In the genomic region with DNA sequence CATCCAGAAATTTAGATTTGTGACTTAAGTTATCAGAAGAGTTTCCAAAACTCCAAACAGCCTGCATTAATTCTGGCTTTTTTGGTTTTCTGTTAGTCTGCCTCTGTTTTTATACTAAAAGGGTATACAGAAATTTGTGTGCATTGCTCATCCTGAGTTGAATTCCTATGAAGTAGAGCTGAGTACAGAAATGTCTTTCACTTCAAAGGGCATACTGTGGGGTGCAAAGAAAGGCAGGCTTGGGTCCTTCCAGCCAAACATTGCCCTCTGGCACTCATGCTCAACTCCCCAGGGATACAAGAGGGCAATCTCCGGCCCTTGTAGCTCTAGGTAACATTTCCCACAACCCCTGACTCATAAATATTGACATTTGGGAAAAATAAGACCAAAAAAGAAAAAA, we compare ENCODE assay signal across 14 cellular contexts. TPM values are rescaled to one million over a fixed set of nuclear protein-coding genes. Genes with fewer than 3 reads are reported as not detected.
A peak's percentile ranks its signal among the peaks of the same experiment; 100 is the strongest.
DNase-seq lines count a peak whose midpoint lies in the region; ATAC-seq and TF ChIP-seq lines count a peak whose summit lies in the region.
"Had no signal": no experiment of that assay in that cellular context is flagged by ENCODE, and none has a peak within 500 bp of the region (broad histone marks: within the 10 kb centered on the region; RNA-seq: fewer than 3 reads in every experiment).

No MANE protein-coding gene starts in this region.

- H3K4me1 Mint-ChIP-seq in neural crest cell (peaks cover 51% of the 10 kb centered on the region), immature natural killer cell (no peaks in the 10 kb centered on the region)

- DNase-seq in left cardiac atrium (no peak), heart left ventricle (no peak), dorsolateral prefrontal cortex (no peak), neural crest cell (ENCODE audit: low read depth, low spot score) (no peak), uterus (no peak), T-helper 1 cell (no peak), SKM-1 treated with dmso at 0.1 percent for 144 hours (lab: John Stamatoyannopoulos, UW; ENCODE audit: unreplicated experiment) (no peak), immature natural killer cell (no peak)
- DNase-seq: 8988T, NCI-H510A had no signal

- WGBS in heart left ventricle, 4 donors = 65 to 75% (median 72%) methylated on average over 1 of the region's 1 CpG

- H3K27me3 ChIP-seq in heart left ventricle = no peaks in the 10 kb centered on the region
- H3K27me3 ChIP-seq in dorsolateral prefrontal cortex = no peaks in the 10 kb centered on the region
- H3K27me3 ChIP-seq in uterus = no peaks in the 10 kb centered on the region
- H3K27me3 ChIP-seq: thyroid gland had no signal

- H3K27ac Mint-ChIP-seq in neural crest cell (ENCODE audit: unreplicated experiment) (peak overlapping the region; percentile 68), immature natural killer cell (no peak overlapping the region)
- H3K27ac Mint-ChIP-seq: activated naive CD4-positive, alpha-beta T cell treated with anti-CD3 and anti-CD28 coated beads, Interleukin-2, amount 50 U/mL, for 72 hours; CD4-positive, CD25-positive, alpha-beta regulatory T cell; naive thymus-derived CD8-positive, alpha-beta T cell had no signal

- TF ChIP-seq CTCF in heart left ventricle (IDR thresholded peaks at IDR 0.05) (no peak), dorsolateral prefrontal cortex (IDR thresholded peaks at IDR 0.05 in 54 of 56, conservative IDR thresholded peaks at IDR 0.05 in 2 of 56; ENCODE audit: low read depth in 1 of 56, partially characterized antibody in 56 of 56) (no peak), neural crest cell (conservative IDR thresholded peaks at IDR 0.05) (no peak), uterus (IDR thresholded peaks at IDR 0.05) (no peak)

- peak overlapping the region; percentile 20 for H3K4me3 Mint-ChIP-seq in neural crest cell
- H3K4me3 Mint-ChIP-seq in immature natural killer cell = no peak overlapping the region
- H3K4me3 Mint-ChIP-seq: CD4-positive, CD25-positive, alpha-beta regulatory T cell; naive thymus-derived CD8-positive, alpha-beta T cell had no signal

- H3K9me3 Mint-ChIP-seq in neural crest cell = peaks cover 2% of the 10 kb centered on the region
- H3K9me3 Mint-ChIP-seq in immature natural killer cell = peaks cover 0 to 1% (median 0%) of the 10 kb centered on the region in 6 donors
- H3K9me3 Mint-ChIP-seq: activated naive CD4-positive, alpha-beta T cell treated with anti-CD3 and anti-CD28 coated beads, Interleukin-2, amount 50 U/mL, for 72 hours had no signal

- no peak for TF ChIP-seq POLR2A in heart left ventricle (IDR thresholded peaks at IDR 0.05)
- TF ChIP-seq POLR2A in uterus (IDR thresholded peaks at IDR 0.05) = no peak

- H3K27me3 Mint-ChIP-seq in neural crest cell (ENCODE audit: low read depth) = no peaks in the 10 kb centered on the region
- H3K27me3 Mint-ChIP-seq in immature natural killer cell (ENCODE audit: low read depth in 3 of 3) = peaks cover 3 to 11% (median 4%) of the 10 kb centered on the region in 3 donors

- intact Hi-C loops in left cardiac atrium (cut with DNase I) = loop anchor here in 1 of 2 donors (5.0 kb wide), 1 partner anchor 107 kb away; the partner anchor contains the start of gene EDNRA
- intact Hi-C loops in heart left ventricle (cut with DNase I) = loop anchor here in 7 of 10 donors (2.0 to 10.0 kb wide), 7 partner anchors 65 to 572 kb away; no protein-coding TSS in a partner anchor
- intact Hi-C loops in dorsolateral prefrontal cortex (cut with DNase I) = loop anchor here in 1 of 2 donors (10.0 kb wide), 1 partner anchor 475 kb away; no protein-coding TSS in a partner anchor
- intact Hi-C loops in uterus (cut with DNase I; ENCODE audit: low total_unique reads) = no loop called here

- H3K4me1 ChIP-seq in heart left ventricle (peaks cover 0 to 12% (median 0%) of the 10 kb centered on the region in 12 donors), uterus (peaks cover 0 to 7% of the 10 kb centered on the region in 2 donors)

- H3K36me3 Mint-ChIP-seq in neural crest cell (ENCODE audit: low read depth) (no peaks in the 10 kb centered on the region), immature natural killer cell (no peaks in the 10 kb centered on the region)
- H3K36me3 Mint-ChIP-seq: activated naive CD4-positive, alpha-beta T cell treated with anti-CD3 and anti-CD28 coated beads, Interleukin-2, amount 50 U/mL, for 72 hours; CD4-positive, CD25-positive, alpha-beta regulatory T cell had no signal

- H3K4me3 ChIP-seq in heart left ventricle = no peak overlapping the region
- H3K4me3 ChIP-seq in dorsolateral prefrontal cortex = peak overlapping the region in 17 of 59 donors; percentile 1 to 47 (median 31)
- H3K4me3 ChIP-seq in uterus = no peak overlapping the region
- H3K4me3 ChIP-seq: thyroid gland had no signal

- H3K27ac ChIP-seq in heart left ventricle = peak overlapping the region in 2 of 12 donors; percentile 9 to 16
- peak overlapping the region in 51 of 59 donors; percentile 1 to 97 (median 53) for H3K27ac ChIP-seq in dorsolateral prefrontal cortex
- H3K27ac ChIP-seq in uterus = peak overlapping the region; percentile 3 to 54
- H3K27ac ChIP-seq: thyroid gland had no signal

- H3K9me3 ChIP-seq in heart left ventricle = peaks cover 0 to 10% (median under 1%) of the 10 kb centered on the region in 12 donors
- no peaks in the 10 kb centered on the region for H3K9me3 ChIP-seq in uterus
- H3K9me3 ChIP-seq: thyroid gland had no signal

- no peaks in the 10 kb centered on the region for H3K36me3 ChIP-seq in heart left ventricle
- H3K36me3 ChIP-seq in uterus = no peaks in the 10 kb centered on the region
- H3K36me3 ChIP-seq: thyroid gland had no signal

- ATAC-seq in left cardiac atrium = peak; percentile 45 to 53
- ATAC-seq in heart left ventricle = no peak
- ATAC-seq: naive thymus-derived CD8-positive, alpha-beta T cell had no signal

RNA-seq across cellular contexts. Expression of gene TMEM184C, which starts 27.6 kb away (rescaled TPM):
- total RNA-seq in left cardiac atrium (10 to 100 TPM; 24.6 to 28.0 TPM), heart left ventricle (10 to 100 TPM; 21.1 to 29.4 (median 26.2) TPM), dorsolateral prefrontal cortex (10 to 100 TPM; 24.9 to 69.1 (median 35.0) TPM), neural crest cell (36.4 and 36.6 TPM in 2 replicates), uterus (10 to 100 TPM; 14.7 to 73.3 (median 51.3) TPM)
- polyA plus RNA-seq in heart left ventricle (10 to 100 TPM in 1 of 2 donors, 1 to 10 TPM in 1; 4.2 to 27.9 TPM), immature natural killer cell (10 to 100 TPM; 12.8 to 31.5 (median 21.6) TPM)

Comparison
In these comparisons a context has a peak if more than half of its experiments do, and no peak if none do; other contexts are left out.
1. ATAC-seq: peak in left cardiac atrium (2 of 2); none in heart left ventricle (0 of 4).